ENCODE assay signal across 30 cellular contexts in genomic region chr10:126734957-126735356, GRCh38.
A peak's percentile ranks its signal among the peaks of the same experiment; 100 is the strongest.
DNase-seq lines count a peak whose midpoint lies in the region; ATAC-seq and TF ChIP-seq lines count a peak whose summit lies in the region.
"Had no signal": no experiment of that assay in that cellular context is flagged by ENCODE, and none has a peak within 500 bp of the region (broad histone marks: within the 10 kb centered on the region; RNA-seq: fewer than 3 reads in every experiment).

No MANE protein-coding gene starts in this region.

- TF ChIP-seq EP300 in esophagus muscularis mucosa (IDR thresholded peaks at IDR 0.05) (no peak), upper lobe of left lung (IDR thresholded peaks at IDR 0.05) (no peak)

- H3K9me3 ChIP-seq in esophagus muscularis mucosa (no peaks in the 10 kb centered on the region), right lobe of liver (no peaks in the 10 kb centered on the region), upper lobe of left lung (no peaks in the 10 kb centered on the region)
- H3K9me3 ChIP-seq: neutrophil, SK-N-SH, thoracic aorta had no signal

- intact Hi-C loops in esophagus muscularis mucosa (cut with DNase I): no loop called here
- intact Hi-C loops in right lobe of liver (cut with DNase I): no loop called here
- intact Hi-C loops in CD14-positive monocyte (cut with micrococcal nuclease): no loop called here

- H3K27me3 Mint-ChIP-seq in CD14-positive monocyte (ENCODE audit: low read depth in 3 of 3): peaks cover 0 to 3% (median 0%) of the 10 kb centered on the region in 3 donors
- no peaks in the 10 kb centered on the region for H3K27me3 Mint-ChIP-seq in activated naive CD8-positive, alpha-beta T cell treated with anti-CD3 and anti-CD28 coated beads for 36 hours
- H3K27me3 Mint-ChIP-seq: activated CD8-positive, alpha-beta T cell treated with anti-CD3 and anti-CD28 coated beads for 36 hours; activated T-helper 17 cell treated with anti-CD3 and anti-CD28 coated beads, Interleukin-2, amount 50 U/mL, for 72 hours; CD8-positive, alpha-beta memory T cell; dendritic cell treated with granulocyte-macrophage colony-stimulating factor and Interleukin-4, amounts not matched to agents 40 ng/mL and 50 ng/mL, for 4 days; T-helper 17 cell had no signal

- H3K27me3 ChIP-seq in esophagus muscularis mucosa (peaks cover 0 to 5% (median 0%) of the 10 kb centered on the region in 4 donors), right lobe of liver (peaks cover 0 to 7% of the 10 kb centered on the region in 2 donors), upper lobe of left lung (no peaks in the 10 kb centered on the region)
- H3K27me3 ChIP-seq: neutrophil had no signal

- peak; percentile 89 to 97 (median 96) for ATAC-seq in right lobe of liver
- peak in 1 of 2 donors; percentile 26 for ATAC-seq in upper lobe of left lung (ENCODE audit: low FRiP score in 2 of 2)
- ATAC-seq: activated CD8-positive, alpha-beta T cell treated with anti-CD3 and anti-CD28 coated beads for 36 hours; activated naive CD4-positive, alpha-beta T cell treated with anti-CD3 and anti-CD28 coated beads, Interleukin-2, amount 50 U/mL, for 72 hours; activated T-helper 17 cell treated with anti-CD3 and anti-CD28 coated beads, Interleukin-2, amount 50 U/mL, for 72 hours; T-helper 17 cell had no signal

- H3K4me1 ChIP-seq in esophagus muscularis mucosa (peaks cover 0 to 6% (median 2%) of the 10 kb centered on the region in 4 donors), right lobe of liver (peaks cover 0 to 6% (median 0%) of the 10 kb centered on the region in 4 donors), upper lobe of left lung (peaks cover 0 to 3% (median 0%) of the 10 kb centered on the region in 4 donors)

- peaks cover 0 to 2% (median 0%) of the 10 kb centered on the region in 7 donors for H3K9me3 Mint-ChIP-seq in CD14-positive monocyte
- H3K9me3 Mint-ChIP-seq in activated naive CD8-positive, alpha-beta T cell treated with anti-CD3 and anti-CD28 coated beads for 36 hours: no peaks in the 10 kb centered on the region
- H3K9me3 Mint-ChIP-seq: activated CD8-positive, alpha-beta T cell treated with anti-CD3 and anti-CD28 coated beads for 36 hours; activated T-helper 17 cell treated with anti-CD3 and anti-CD28 coated beads, Interleukin-2, amount 50 U/mL, for 72 hours; dendritic cell treated with granulocyte-macrophage colony-stimulating factor and Interleukin-4, amounts not matched to agents 40 ng/mL and 50 ng/mL, for 4 days had no signal

- H3K4me3 ChIP-seq in esophagus muscularis mucosa (no peak overlapping the region), right lobe of liver (no peak overlapping the region), upper lobe of left lung (no peak overlapping the region)
- H3K4me3 ChIP-seq: thoracic aorta had no signal

- H3K4me3 Mint-ChIP-seq in CD14-positive monocyte: no peak overlapping the region
- H3K4me3 Mint-ChIP-seq in activated naive CD8-positive, alpha-beta T cell treated with anti-CD3 and anti-CD28 coated beads for 36 hours: no peak overlapping the region
- H3K4me3 Mint-ChIP-seq: activated CD8-positive, alpha-beta T cell treated with anti-CD3 and anti-CD28 coated beads for 36 hours; activated T-helper 17 cell treated with anti-CD3 and anti-CD28 coated beads, Interleukin-2, amount 50 U/mL, for 72 hours; CD8-positive, alpha-beta memory T cell; dendritic cell treated with granulocyte-macrophage colony-stimulating factor and Interleukin-4, amounts not matched to agents 40 ng/mL and 50 ng/mL, for 4 days; T-helper 17 cell had no signal

- H3K27ac ChIP-seq in esophagus muscularis mucosa (replicated peaks in 1 of 4): no peak overlapping the region
- H3K27ac ChIP-seq in right lobe of liver: no peak overlapping the region
- H3K27ac ChIP-seq in upper lobe of left lung: no peak overlapping the region
- H3K27ac ChIP-seq: neutrophil, thoracic aorta had no signal

- no peaks in the 10 kb centered on the region for H3K4me1 Mint-ChIP-seq in CD14-positive monocyte
- no peaks in the 10 kb centered on the region for H3K4me1 Mint-ChIP-seq in activated naive CD8-positive, alpha-beta T cell treated with anti-CD3 and anti-CD28 coated beads for 36 hours
- H3K4me1 Mint-ChIP-seq: activated T-helper 17 cell treated with anti-CD3 and anti-CD28 coated beads, Interleukin-2, amount 50 U/mL, for 72 hours; CD8-positive, alpha-beta memory T cell; T-helper 17 cell had no signal

- no peak for TF ChIP-seq POLR2A in esophagus muscularis mucosa (IDR thresholded peaks at IDR 0.05; ENCODE audit: low read depth)
- TF ChIP-seq POLR2A in right lobe of liver (IDR thresholded peaks at IDR 0.05): no peak
- TF ChIP-seq POLR2A in upper lobe of left lung (IDR thresholded peaks at IDR 0.05): no peak

- 41% methylated on average over 4 of the region's 4 CpGs for WGBS in esophagus muscularis mucosa
- WGBS in right lobe of liver (ENCODE audit: insufficient coverage, low coverage, low lambda C conversion rate, missing lambda C conversion rate): 16% methylated on average over 3 of the region's 4 CpGs
- 43 to 63% methylated on average over 4 of the region's 4 CpGs for WGBS in upper lobe of left lung, 2 donors

- no peaks in the 10 kb centered on the region for H3K36me3 Mint-ChIP-seq in CD14-positive monocyte
- H3K36me3 Mint-ChIP-seq in activated naive CD8-positive, alpha-beta T cell treated with anti-CD3 and anti-CD28 coated beads for 36 hours: no peaks in the 10 kb centered on the region
- H3K36me3 Mint-ChIP-seq: activated naive CD4-positive, alpha-beta T cell treated with anti-CD3 and anti-CD28 coated beads, Interleukin-2, amount 50 U/mL, for 72 hours; CD8-positive, alpha-beta memory T cell had no signal

- TF ChIP-seq CTCF in esophagus muscularis mucosa (IDR thresholded peaks at IDR 0.05) (no peak), right lobe of liver (IDR thresholded peaks at IDR 0.05) (no peak), upper lobe of left lung (IDR thresholded peaks at IDR 0.05) (no peak), CD14-positive monocyte (IDR thresholded peaks at IDR 0.05) (no peak)

- no peaks in the 10 kb centered on the region for H3K36me3 ChIP-seq in esophagus muscularis mucosa
- H3K36me3 ChIP-seq in right lobe of liver: no peaks in the 10 kb centered on the region
- no peaks in the 10 kb centered on the region for H3K36me3 ChIP-seq in upper lobe of left lung
- H3K36me3 ChIP-seq: neutrophil, thoracic aorta had no signal

- H3K27ac Mint-ChIP-seq in CD14-positive monocyte: no peak overlapping the region
- H3K27ac Mint-ChIP-seq in activated naive CD8-positive, alpha-beta T cell treated with anti-CD3 and anti-CD28 coated beads for 36 hours: no peak overlapping the region
- H3K27ac Mint-ChIP-seq: activated CD8-positive, alpha-beta T cell treated with anti-CD3 and anti-CD28 coated beads for 36 hours; activated naive CD4-positive, alpha-beta T cell treated with anti-CD3 and anti-CD28 coated beads, Interleukin-2, amount 50 U/mL, for 72 hours; activated T-helper 17 cell treated with anti-CD3 and anti-CD28 coated beads, Interleukin-2, amount 50 U/mL, for 72 hours; CD8-positive, alpha-beta memory T cell; dendritic cell treated with granulocyte-macrophage colony-stimulating factor and Interleukin-4, amounts not matched to agents 40 ng/mL and 50 ng/mL, for 4 days; progenitor cell of endocrine pancreas; T-helper 17 cell had no signal

- DNase-seq in NCI-H1694 treated with DMSO at 0.1 percent for 48 hours (lab: John Stamatoyannopoulos, UW) (peak; percentile 2), NCI-H1694 (lab: John Stamatoyannopoulos, UW) (no peak), esophagus muscularis mucosa (ENCODE audit: extremely low spot score) (peak; percentile 24), right lobe of liver (peak; percentile 50 to 74 (median 71)), upper lobe of left lung (peak; percentile 25 to 46), CD14-positive monocyte (ENCODE audit: low spot score) (no peak), HK-2 (ENCODE audit: unreplicated experiment) (no peak)
- no peak for DNase-seq in activated naive CD8-positive, alpha-beta T cell treated with anti-CD3 and anti-CD28 coated beads for 36 hours
- DNase-seq: 8988T; activated CD4-positive, alpha-beta T cell treated with anti-CD3 and anti-CD28 coated beads for 1 hour; activated CD8-positive, alpha-beta T cell treated with anti-CD3 and anti-CD28 coated beads for 36 hours; AML-193; aorta; CD8-positive, alpha-beta memory T cell; central memory CD4-positive, alpha-beta T cell; DMS153; H7; mesendoderm; MM.1S; NCI-H2081; NCI-H446; SK-N-SH; stimulated activated naive CD4-positive, alpha-beta T cell; T-helper 17 cell had no signal

Comparison
In these comparisons a context has a peak if more than half of its experiments do, and no peak if none do; other contexts are left out.
1. DNase-seq: peak in NCI-H1694 treated with DMSO at 0.1 percent for 48 hours (single experiment), esophagus muscularis mucosa (single experiment), right lobe of liver (3 of 3) and upper lobe of left lung (2 of 2); none in NCI-H1694 (single experiment), CD14-positive monocyte (single experiment), HK-2 (single experiment) and activated naive CD8-positive, alpha-beta T cell treated with anti-CD3 and anti-CD28 coated beads for 36 hours (single experiment).